17 cellular contexts compared by ENCODE assay signal in the genomic region with DNA sequence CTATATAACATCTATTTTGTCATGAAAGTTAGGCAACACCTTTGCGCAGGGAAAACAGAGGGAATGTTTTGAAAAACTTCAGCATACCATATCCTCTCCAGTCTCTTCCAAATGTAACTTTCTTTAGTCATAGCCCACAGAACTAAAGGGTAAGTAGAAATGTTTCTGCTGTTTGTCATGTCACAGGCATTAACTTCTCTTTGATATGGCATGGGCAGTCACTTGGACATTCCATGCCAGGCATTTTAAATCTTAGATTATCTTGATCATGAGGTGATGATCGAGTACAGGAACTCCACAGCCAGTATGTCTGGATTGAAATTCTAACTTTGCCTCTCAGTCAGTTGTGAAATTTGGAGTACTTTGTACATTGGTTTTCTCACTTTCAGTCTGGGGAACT. TPM values are rescaled to one million over a fixed set of nuclear protein-coding genes. Genes with fewer than 3 reads are reported as not detected.
"Had no signal": no experiment of that assay in that cellular context is flagged by ENCODE, and none has a peak within 500 bp of the region (broad histone marks: within the 10 kb centered on the region; RNA-seq: fewer than 3 reads in every experiment).

No MANE protein-coding gene starts in this region.

- H3K36me3 ChIP-seq: left lung, tibial artery had no signal

- FAIRE-seq: TTC549 had no signal

- DNase-seq: activated CD4-positive, alpha-beta T cell treated with anti-CD3 and anti-CD28 coated beads, Interleukin-2, amount 50 U/mL, for 1 hour; activated CD4-positive, CD25-positive, alpha-beta regulatory T cell; activated CD8-positive, alpha-beta memory T cell treated with anti-CD3 and anti-CD28 coated beads for 24 hours; activated gamma-delta T cell treated with Interleukin-2 at 50 U/mL for 16 hours; dorsolateral prefrontal cortex; endodermal cell; islet precursor cell; left lung; naive thymus-derived CD4-positive, alpha-beta T cell; stimulated activated CD4-positive, alpha-beta T cell treated with anti-CD3 and anti-CD28 coated beads, Interleukin-4, amount 100 ng/mL, for 24 hours; stimulated activated naive CD4-positive, alpha-beta T cell; T-helper 17 cell; tibial artery had no signal

- H2AFZ ChIP-seq: parathyroid adenoma had no signal

- H3K9me3 ChIP-seq: tibial artery had no signal

- H3K79me2 ChIP-seq: parathyroid adenoma had no signal

- H3K4me3 ChIP-seq: dorsolateral prefrontal cortex, left lung, skin epidermis, tibial artery had no signal

- H3K9ac ChIP-seq: parathyroid adenoma had no signal

- H3K9me3 Mint-ChIP-seq: endodermal cell had no signal

- H3K27ac ChIP-seq: dorsolateral prefrontal cortex, left lung, parathyroid adenoma, skin epidermis, tibial artery had no signal

- ATAC-seq: left lung; naive thymus-derived CD4-positive, alpha-beta T cell; T-helper 17 cell had no signal

- H3K27me3 Mint-ChIP-seq: activated naive CD8-positive, alpha-beta T cell; naive thymus-derived CD4-positive, alpha-beta T cell; T-helper 17 cell had no signal

- H3K4me1 ChIP-seq: left lung, parathyroid adenoma, tibial artery had no signal

- H3K27ac Mint-ChIP-seq: activated naive CD8-positive, alpha-beta T cell; endodermal cell; naive thymus-derived CD4-positive, alpha-beta T cell; T-helper 17 cell had no signal

- H3K4me1 Mint-ChIP-seq: endodermal cell; naive thymus-derived CD4-positive, alpha-beta T cell; T-helper 17 cell had no signal

- H3K4me3 Mint-ChIP-seq: activated naive CD8-positive, alpha-beta T cell; endodermal cell; naive thymus-derived CD4-positive, alpha-beta T cell; T-helper 17 cell had no signal

- H3K36me3 Mint-ChIP-seq: activated naive CD8-positive, alpha-beta T cell; naive thymus-derived CD4-positive, alpha-beta T cell had no signal

- H3K27me3 ChIP-seq: dorsolateral prefrontal cortex, left lung, tibial artery had no signal

RNA-seq across cellular contexts. Expression of gene ETV1, which starts 27.5 kb away (rescaled TPM):
- polyA plus RNA-seq: naive thymus-derived CD4-positive, alpha-beta T cell had no signal
